ENCODE assay signal across 1 cellular context in the genomic region with DNA sequence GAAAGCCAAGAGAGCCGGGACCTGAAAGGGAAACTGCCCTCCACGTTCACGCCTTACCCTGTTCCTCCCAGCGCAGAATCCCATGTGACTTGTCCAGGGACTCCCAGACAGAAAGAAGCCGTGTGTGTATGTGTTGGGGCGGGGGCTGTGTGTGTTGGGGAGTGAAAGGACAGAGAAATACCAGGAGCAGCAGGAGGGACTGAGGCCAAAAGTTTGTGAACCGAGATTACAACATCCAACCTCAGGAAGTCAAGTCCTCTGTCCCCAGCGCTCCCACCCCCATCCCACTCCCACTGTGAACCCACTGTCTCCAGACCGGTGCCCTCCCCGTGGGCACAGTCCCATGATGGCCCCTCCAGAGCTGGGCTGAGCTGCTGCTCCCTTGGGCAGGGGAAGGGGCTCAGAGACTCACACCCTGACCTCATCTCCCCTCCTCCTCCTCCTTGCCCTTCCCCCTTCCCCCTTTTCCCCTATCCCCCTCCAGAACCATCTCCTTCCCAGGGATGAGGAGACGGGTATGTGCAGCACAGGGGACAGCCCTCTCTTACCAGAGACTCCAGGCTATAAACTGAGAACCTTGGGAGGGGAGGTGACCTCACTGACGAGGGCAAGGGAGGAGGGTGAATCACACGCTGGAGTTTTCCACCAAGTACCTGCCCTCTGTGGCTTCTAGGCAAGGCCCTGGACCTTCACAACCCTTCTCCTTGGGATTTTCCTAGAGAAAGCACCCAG.
TF ChIP-seq lines count a peak whose summit lies in the region.

TSS of gene SLC6A12 (minus strand) at position 153 of the 732 bp plus-strand sequence. CDS start 4,171 bp downstream, outside the sequence.

TF ChIP-seq in A549, 52 proteins besides CTCF, POLR2A, EP300 and RAD21 (continued from another document):
- TF ChIP-seq HMGXB4 (CRISPR knock-in tag; IDR thresholded peaks at IDR 0.05; ENCODE audit: borderline replicate concordance) (no peak), HOXB5 (CRISPR knock-in tag; IDR thresholded peaks at IDR 0.05) (no peak), ESRRA (IDR thresholded peaks at IDR 0.05; ENCODE audit: borderline replicate concordance, low read length) (no peak), RCOR1 (IDR thresholded peaks at IDR 0.05; ENCODE audit: low read depth, low read length) (no peak), ATOH8 (CRISPR knock-in tag; IDR thresholded peaks at IDR 0.05; ENCODE audit: low read depth) (no peak), EHMT2 (IDR thresholded peaks at IDR 0.05; ENCODE audit: low read depth) (no peak), MYC (IDR thresholded peaks at IDR 0.05; ENCODE audit: borderline replicate concordance, low read length) (no peak), ELK1 (IDR thresholded peaks at IDR 0.05; ENCODE audit: low read depth, low read length) (no peak), PHF8 (IDR thresholded peaks at IDR 0.05; ENCODE audit: borderline replicate concordance, low read depth) (no peak), HOXB13 (CRISPR knock-in tag; IDR thresholded peaks at IDR 0.05; ENCODE audit: low read depth) (no peak), CBX8 (IDR thresholded peaks at IDR 0.05) (no peak), NFE2L2 (conservative IDR thresholded peaks at IDR 0.05; ENCODE audit: low read length) (no peak)
- TF ChIP-seq, protein P1, sequence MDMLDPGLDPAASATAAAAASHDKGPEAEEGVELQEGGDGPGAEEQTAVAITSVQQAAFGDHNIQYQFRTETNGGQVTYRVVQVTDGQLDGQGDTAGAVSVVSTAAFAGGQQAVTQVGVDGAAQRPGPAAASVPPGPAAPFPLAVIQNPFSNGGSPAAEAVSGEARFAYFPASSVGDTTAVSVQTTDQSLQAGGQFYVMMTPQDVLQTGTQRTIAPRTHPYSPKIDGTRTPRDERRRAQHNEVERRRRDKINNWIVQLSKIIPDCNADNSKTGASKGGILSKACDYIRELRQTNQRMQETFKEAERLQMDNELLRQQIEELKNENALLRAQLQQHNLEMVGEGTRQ (IDR thresholded peaks at IDR 0.05), result no peak
- TF ChIP-seq, protein P2, sequence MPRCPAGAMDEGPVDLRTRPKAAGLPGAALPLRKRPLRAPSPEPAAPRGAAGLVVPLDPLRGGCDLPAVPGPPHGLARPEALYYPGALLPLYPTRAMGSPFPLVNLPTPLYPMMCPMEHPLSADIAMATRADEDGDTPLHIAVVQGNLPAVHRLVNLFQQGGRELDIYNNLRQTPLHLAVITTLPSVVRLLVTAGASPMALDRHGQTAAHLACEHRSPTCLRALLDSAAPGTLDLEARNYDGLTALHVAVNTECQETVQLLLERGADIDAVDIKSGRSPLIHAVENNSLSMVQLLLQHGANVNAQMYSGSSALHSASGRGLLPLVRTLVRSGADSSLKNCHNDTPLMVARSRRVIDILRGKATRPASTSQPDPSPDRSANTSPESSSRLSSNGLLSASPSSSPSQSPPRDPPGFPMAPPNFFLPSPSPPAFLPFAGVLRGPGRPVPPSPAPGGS (IDR thresholded peaks at IDR 0.05), result no peak
